In genomic region chr5:126610616-126611015, GRCh38 we compare ENCODE assay signal across 34 cellular contexts.
"Had no signal": no experiment of that assay in that cellular context is flagged by ENCODE, and none has a peak within 500 bp of the region (broad histone marks: within the 10 kb centered on the region; RNA-seq: fewer than 3 reads in every experiment).

No MANE protein-coding gene starts in this region.

- H3K27ac Mint-ChIP-seq: activated B cell treated with CpG ODN at 0.5 μM for 24 hours; activated CD8-positive, alpha-beta T cell treated with anti-CD3 and anti-CD28 coated beads for 36 hours; T-cell; T-helper 1 cell treated with Interleukin-12 subunit alpha and Interleukin-12 subunit beta and Interleukin-4 antibody, amounts not matched to agents 30 μg/mL and 1 μg/mL, for 36 hours; T-helper 2 cell treated with Interferon-gamma antibody and Interleukin-4, amounts not matched to agents 5 μg/mL and 100 μg/mL, for 36 hours had no signal

- FAIRE-seq: astrocyte, colon, endometrium, endothelial cell of umbilical vein, frontal cortex had no signal

- ATAC-seq: activated CD4-positive, CD25-positive, alpha-beta regulatory T cell treated with anti-CD3 and anti-CD28 coated beads, Interleukin-2, amount 50 U/mL, for 24 hours; activated CD8-positive, alpha-beta T cell treated with anti-CD3 and anti-CD28 coated beads for 36 hours; activated T-cell treated with anti-CD3 and anti-CD28 coated beads, Interleukin-2, amount 50 U/mL, for 4 hours; activated T-helper 17 cell treated with anti-CD3 and anti-CD28 coated beads, Interleukin-2, amount 50 U/mL, for 72 hours; T-cell had no signal

- DNase-seq: activated B cell treated with CpG ODN at 0.5 μM for 24 hours; activated CD4-positive, alpha-beta T cell treated with anti-CD3 and anti-CD28 coated beads for 48 hours; activated CD4-positive, alpha-beta T cell treated with anti-CD3 and anti-CD28 coated beads, Interleukin-2, amount 50 U/mL, for 1 hour; activated CD4-positive, alpha-beta T cell treated with anti-CD3 and anti-CD28 coated beads, Interleukin-2, amount 50 U/mL, for 48 hours; activated CD8-positive, alpha-beta memory T cell treated with anti-CD3 and anti-CD28 coated beads for 24 hours; activated CD8-positive, alpha-beta T cell treated with anti-CD3 and anti-CD28 coated beads for 36 hours; activated effector memory CD4-positive, alpha-beta T cell treated with Interleukin-2 at 50 U/mL for 16 hours; activated gamma-delta T cell treated with Interleukin-2 at 50 U/mL for 16 hours; activated naive CD4-positive, alpha-beta T cell treated with anti-CD3 and anti-CD28 coated beads, Interleukin-2, amount 50 U/mL, for 16 hours; activated naive CD4-positive, alpha-beta T cell treated with Interleukin-2 at 50 U/mL for 16 hours; activated T-cell treated with anti-CD3 and anti-CD28 coated beads, Interleukin-2, amount 50 U/mL, for 4 hours; amniotic stem cell; anterior cingulate cortex; brain microvascular endothelial cell; caudate nucleus; cortex of kidney; dermis blood vessel endothelial cell; effector CD4-positive, alpha-beta T cell; foreskin fibroblast; head of caudate nucleus; T-cell; T1000; WERI-Rb-1 had no signal

- H3K27ac ChIP-seq: brain microvascular endothelial cell, epithelial cell of prostate, WERI-Rb-1 had no signal

- H3K27me3 Mint-ChIP-seq: activated B cell treated with CpG ODN at 0.5 μM for 24 hours; activated CD8-positive, alpha-beta T cell treated with anti-CD3 and anti-CD28 coated beads for 36 hours; activated naive CD8-positive, alpha-beta T cell; activated T-helper 17 cell treated with anti-CD3 and anti-CD28 coated beads, Interleukin-2, amount 50 U/mL, for 72 hours; T-cell had no signal

- H3K4me3 Mint-ChIP-seq: activated B cell treated with CpG ODN at 0.5 μM for 24 hours; activated CD8-positive, alpha-beta T cell treated with anti-CD3 and anti-CD28 coated beads for 36 hours; activated naive CD8-positive, alpha-beta T cell; activated T-cell treated with anti-CD3 and anti-CD28 coated beads, Interleukin-2, amount 50 U/mL, for 4 hours; activated T-helper 17 cell treated with anti-CD3 and anti-CD28 coated beads, Interleukin-2, amount 50 U/mL, for 72 hours; T-cell; T-helper 1 cell treated with Interleukin-12 subunit alpha and Interleukin-12 subunit beta and Interleukin-4 antibody, amounts not matched to agents 30 μg/mL and 1 μg/mL, for 36 hours; T-helper 2 cell treated with Interferon-gamma antibody and Interleukin-4, amounts not matched to agents 5 μg/mL and 100 μg/mL, for 36 hours had no signal

- H3K27me3 ChIP-seq: brain microvascular endothelial cell had no signal

- H3K9me3 Mint-ChIP-seq: activated B cell treated with CpG ODN at 0.5 μM for 24 hours; activated CD8-positive, alpha-beta T cell treated with anti-CD3 and anti-CD28 coated beads for 36 hours; activated T-cell treated with anti-CD3 and anti-CD28 coated beads, Interleukin-2, amount 50 U/mL, for 4 hours; activated T-helper 17 cell treated with anti-CD3 and anti-CD28 coated beads, Interleukin-2, amount 50 U/mL, for 72 hours; T-cell; T-helper 1 cell treated with Interleukin-12 subunit alpha and Interleukin-12 subunit beta and Interleukin-4 antibody, amounts not matched to agents 30 μg/mL and 1 μg/mL, for 36 hours; T-helper 2 cell treated with Interferon-gamma antibody and Interleukin-4, amounts not matched to agents 5 μg/mL and 100 μg/mL, for 36 hours had no signal
